In the genomic region with DNA sequence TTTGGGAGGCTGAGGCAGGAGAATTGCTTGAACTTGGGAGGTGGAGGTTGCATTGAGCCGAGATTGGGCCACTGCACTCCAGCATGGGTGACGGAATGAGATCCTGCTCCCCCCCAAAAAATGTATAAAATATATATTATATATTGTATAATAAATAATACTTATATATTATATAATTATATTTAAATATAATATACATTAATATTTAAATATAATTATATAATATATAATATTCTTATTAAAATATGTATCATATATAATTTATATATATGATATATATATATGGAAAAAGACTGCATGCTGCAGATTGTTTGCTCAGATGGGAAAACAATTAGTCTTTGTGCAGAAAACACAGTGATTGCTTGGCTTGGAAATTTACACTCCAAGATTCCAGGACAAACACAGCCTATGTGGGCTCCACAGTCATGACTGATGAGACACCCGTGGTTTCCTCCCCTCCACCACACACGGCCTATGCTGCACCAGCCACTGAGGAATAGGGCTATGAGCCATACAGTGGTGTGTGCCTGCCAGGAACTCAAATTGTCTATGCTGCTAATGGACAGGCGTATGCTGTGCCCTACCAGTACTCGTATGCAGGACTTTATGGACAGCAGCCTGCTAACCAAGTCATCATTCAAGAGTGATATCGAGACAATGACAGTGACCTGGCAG, we compare ENCODE assay signal across 17 cellular contexts. TPM values are rescaled to one million over a fixed set of nuclear protein-coding genes. Genes with fewer than 3 reads are reported as not detected.
A peak's percentile ranks its signal among the peaks of the same experiment; 100 is the strongest.
DNase-seq lines count a peak whose midpoint lies in the region; ATAC-seq and TF ChIP-seq lines count a peak whose summit lies in the region.
"Had no signal": no experiment of that assay in that cellular context is flagged by ENCODE, and none has a peak within 500 bp of the region (broad histone marks: within the 10 kb centered on the region; RNA-seq: fewer than 3 reads in every experiment).

No MANE protein-coding gene starts in this region.

- no peak overlapping the region for H2AK5ac ChIP-seq in mesenchymal stem cell (ENCODE audit: low read length, severe bottlenecking)

- DNase-seq in DND-41: peak; percentile 26
- peak; percentile 58 for DNase-seq in GM23248
- peak; percentile 18 for DNase-seq in UCSD-AML1 (lab: John Stamatoyannopoulos, UW; ENCODE audit: unreplicated experiment)
- peak; percentile 26 for DNase-seq in mesenchymal stem cell
- no peak for DNase-seq in occipital lobe (lab: John Stamatoyannopoulos, UW)
- DNase-seq in NCI-H1417 treated with DMSO at 0.1 percent for 48 hours (lab: John Stamatoyannopoulos, UW): no peak
- no peak for DNase-seq in left ventricle myocardium inferior
- DNase-seq: activated CD4-positive, alpha-beta T cell treated with anti-CD3 and anti-CD28 coated beads for 1 hour; activated naive CD4-positive, alpha-beta T cell treated with anti-CD3 and anti-CD28 coated beads, Interleukin-2, amount 10 ng/mL, durations not matched to agents 7 days and 5 days; body of pancreas; H7; NCI-H1092 treated with DMSO at 0.1 percent for 48 hours; T-helper 9 cell; upper lobe of right lung had no signal

- no peak for TF ChIP-seq CTCF in DND-41 (IDR thresholded peaks at IDR 0.05; ENCODE audit: borderline replicate concordance, extremely low read depth, low read length, poor library complexity, severe bottlenecking)
- TF ChIP-seq CTCF in left ventricle myocardium inferior (IDR thresholded peaks at IDR 0.05; ENCODE audit: borderline replicate concordance): no peak

- no peaks in the 10 kb centered on the region for H3K9me2 ChIP-seq in GM23248 (ENCODE audit: insufficient read depth)

- no peak overlapping the region for H2BK120ac ChIP-seq in mesenchymal stem cell (ENCODE audit: low read depth, low read length)

- H3K9ac ChIP-seq in DND-41 (ENCODE audit: low read depth, low read length) (no peak overlapping the region), GM23248 (no peak overlapping the region), mesenchymal stem cell (ENCODE audit: low read length) (no peak overlapping the region)

- no peak overlapping the region for H4K91ac ChIP-seq in mesenchymal stem cell (ENCODE audit: low read length)

- H3K27me3 ChIP-seq in DND-41 (ENCODE audit: insufficient read depth, low read length, poor library complexity) (peaks cover 7% of the 10 kb centered on the region), GM23248 (replicated peaks; ENCODE audit: insufficient read depth) (no peaks in the 10 kb centered on the region), mesenchymal stem cell (ENCODE audit: control insufficient read depth in 1 of 2, insufficient read depth in 1 of 2, low read length in 2 of 2) (no peaks in the 10 kb centered on the region), left ventricle myocardium inferior (ENCODE audit: low read depth) (peaks cover 21% of the 10 kb centered on the region)
- H3K27me3 ChIP-seq: body of pancreas, right atrium auricular region, upper lobe of right lung had no signal

- H4K8ac ChIP-seq in mesenchymal stem cell (ENCODE audit: low read length): no peak overlapping the region

- H3K27ac ChIP-seq in DND-41 (ENCODE audit: low read length) (no peak overlapping the region), GM23248 (no peak overlapping the region), mesenchymal stem cell (ENCODE audit: low read length, poor library complexity, severe bottlenecking) (no peak overlapping the region), left ventricle myocardium inferior (replicated peaks) (no peak overlapping the region)
- H3K27ac ChIP-seq: body of pancreas, coronary artery, right atrium auricular region, upper lobe of right lung had no signal

- H3K14ac ChIP-seq in mesenchymal stem cell (ENCODE audit: low read length in 2 of 2): peak overlapping the region in 1 of 2 experiments; percentile 93

- no peaks in the 10 kb centered on the region for H3F3A ChIP-seq in GM23248 (ENCODE audit: insufficient read depth)

- H2BK5ac ChIP-seq in mesenchymal stem cell (ENCODE audit: low read depth, low read length, poor library complexity, severe bottlenecking): no peak overlapping the region

- H3K79me2 ChIP-seq in DND-41 (ENCODE audit: insufficient read depth, low read length): no peaks in the 10 kb centered on the region
- no peaks in the 10 kb centered on the region for H3K79me2 ChIP-seq in GM23248 (ENCODE audit: insufficient read depth)

- H3K4me2 ChIP-seq in DND-41 (ENCODE audit: insufficient read depth, low read length) (no peak overlapping the region), GM23248 (ENCODE audit: unreplicated experiment) (no peak overlapping the region), mesenchymal stem cell (ENCODE audit: low read length, poor library complexity, severe bottlenecking) (no peak overlapping the region)

- H2BK12ac ChIP-seq in mesenchymal stem cell (ENCODE audit: low read length in 2 of 2): no peak overlapping the region

- H3K4me1 ChIP-seq in DND-41 (ENCODE audit: insufficient read depth, low read length) (0 out of 2 replicates have a peak, but pooled peaks cover 1% of the 10 kb centered on the region), GM23248 (ENCODE audit: insufficient read depth) (no peaks in the 10 kb centered on the region), mesenchymal stem cell (ENCODE audit: control insufficient read depth, insufficient read depth, low read depth, low read length) (no peaks in the 10 kb centered on the region), left ventricle myocardium inferior (no peaks in the 10 kb centered on the region)
- H3K4me1 ChIP-seq: right atrium auricular region, upper lobe of right lung had no signal

- H3K4me3 ChIP-seq in DND-41 (ENCODE audit: low read depth in 1 of 2, low read length in 2 of 2): no peak overlapping the region
- H3K4me3 ChIP-seq in GM23248: no peak overlapping the region
- no peak overlapping the region for H3K4me3 ChIP-seq in mesenchymal stem cell (ENCODE audit: insufficient read depth in 1 of 2, low read depth in 1 of 2, low read length in 2 of 2)
- no peak overlapping the region for H3K4me3 ChIP-seq in left ventricle myocardium inferior
- H3K4me3 ChIP-seq: body of pancreas, coronary artery, K562, right atrium auricular region, upper lobe of right lung had no signal

- no peaks in the 10 kb centered on the region for H3K36me3 ChIP-seq in DND-41 (ENCODE audit: insufficient read depth, low read length)
- H3K36me3 ChIP-seq in GM23248 (ENCODE audit: low read depth): no peaks in the 10 kb centered on the region
- H3K36me3 ChIP-seq in mesenchymal stem cell (ENCODE audit: control insufficient read depth in 1 of 2, insufficient read depth in 2 of 2, low read depth in 1 of 2, low read length in 2 of 2): no peaks in the 10 kb centered on the region
- H3K36me3 ChIP-seq in left ventricle myocardium inferior: no peaks in the 10 kb centered on the region
- H3K36me3 ChIP-seq: right atrium auricular region, upper lobe of right lung had no signal

- 72 to 76% methylated on average over 7 of the region's 7 CpGs for WGBS in GM23248 (ENCODE audit: low coverage in 1 of 2, low lambda C conversion rate in 2 of 2, missing lambda C conversion rate in 2 of 2), 2 experiments
- 64% methylated on average over 5 of the region's 7 CpGs for WGBS in mesenchymal stem cell

- no peak overlapping the region for H3K18ac ChIP-seq in mesenchymal stem cell (ENCODE audit: low read depth in 1 of 2, low read length in 2 of 2)

- no peaks in the 10 kb centered on the region for H3K79me1 ChIP-seq in mesenchymal stem cell (replicated peaks; ENCODE audit: low read length, poor library complexity, severe bottlenecking)

- no peak overlapping the region for H3K4ac ChIP-seq in mesenchymal stem cell (ENCODE audit: low read depth in 1 of 2, low read length in 2 of 2)

- H3K9me3 ChIP-seq in DND-41 (ENCODE audit: insufficient read depth, low read length, severe bottlenecking): no peaks in the 10 kb centered on the region
- H3K9me3 ChIP-seq in GM23248 (ENCODE audit: low read depth): no peaks in the 10 kb centered on the region
- no peaks in the 10 kb centered on the region for H3K9me3 ChIP-seq in mesenchymal stem cell (ENCODE audit: control insufficient read depth, low read length)
- no peaks in the 10 kb centered on the region for H3K9me3 ChIP-seq in left ventricle myocardium inferior (replicated peaks)
- H3K9me3 ChIP-seq: body of pancreas, right atrium auricular region, upper lobe of right lung had no signal

- intact Hi-C loops in left ventricle myocardium inferior (cut with micrococcal nuclease): no loop called here

- H2AFZ ChIP-seq in DND-41 (ENCODE audit: low read depth, low read length): no peak overlapping the region
- no peak overlapping the region for H2AFZ ChIP-seq in GM23248
- no peak overlapping the region for H2AFZ ChIP-seq in mesenchymal stem cell (ENCODE audit: low read depth, low read length)

- H4K20me1 ChIP-seq in DND-41 (ENCODE audit: insufficient read depth, low read length) (peaks cover 3% of the 10 kb centered on the region; the same call in 1 of the 2 replicates), GM23248 (ENCODE audit: insufficient read depth) (no peaks in the 10 kb centered on the region)

- in situ Hi-C loops in GM23248 (cut with MboI): no loop called here

- peak; percentile 87 for ATAC-seq in DND-41 (ENCODE audit: insufficient read depth, low read depth)
- ATAC-seq: body of pancreas, K562, upper lobe of right lung had no signal

- no peak overlapping the region for H3K23ac ChIP-seq in mesenchymal stem cell (ENCODE audit: low read length in 2 of 2)

- H2BK15ac ChIP-seq in mesenchymal stem cell (ENCODE audit: low read depth, poor library complexity, severe bottlenecking): no peak overlapping the region

RNA-seq across cellular contexts. Expression of a gene that starts 30.0 kb away (rescaled TPM):
- total RNA-seq in GM23248 (2014; rRNA removed; shearing (Covaris generic)): 5.2 and 5.3 TPM in 2 replicates
- 7.5 and 9.3 TPM in 2 replicates for polyA plus RNA-seq in GM23248 (2016; fragmentation: Nextera tagmentation; extraction: Ambion mirVana)
- 84.5 TPM for polyA plus RNA-seq in mesenchymal stem cell (2013, experiment 1 of 2)
- polyA plus RNA-seq in mesenchymal stem cell (2013, experiment 2 of 2): 88.7 TPM
- 1.4 TPM for total RNA-seq in occipital lobe
- 0.58 TPM for total RNA-seq in left ventricle myocardium inferior

Comparison
In these comparisons a context has a peak if more than half of its experiments do, and no peak if none do; other contexts are left out.
1. DNase-seq: peak in DND-41 (single experiment), GM23248 (single experiment), UCSD-AML1 (single experiment) and mesenchymal stem cell (single experiment); none in occipital lobe (single experiment), NCI-H1417 treated with DMSO at 0.1 percent for 48 hours (single experiment) and left ventricle myocardium inferior (single experiment).